8 cellular contexts compared by ENCODE assay signal in genomic region chr15:78298983-78299301, GRCh38. TPM values are rescaled to one million over a fixed set of nuclear protein-coding genes. Genes with fewer than 3 reads are reported as not detected.
DNase-seq lines count a peak whose midpoint lies in the region; ATAC-seq, FAIRE-seq and TF ChIP-seq lines count a peak whose summit lies in the region.

No MANE protein-coding gene starts in this region.

- DNase-seq in AG09309 (ENCODE audit: low read depth) (no peak), GM12878 (ENCODE audit: low read depth, low spot score) (no peak), kidney epithelial cell (ENCODE audit: low read depth) (no peak), substantia nigra (lab: John Stamatoyannopoulos, UW) (no peak), AML-193 (lab: John Stamatoyannopoulos, UW) (no peak), ecto neural progenitor cell (ENCODE audit: low spot score) (no peak)

- H3K4me1 ChIP-seq in HUES6 (ENCODE audit: control insufficient read depth, insufficient read depth, low read length) (peaks cover 8% of the 10 kb centered on the region), GM12878 (ENCODE audit: control insufficient read depth, insufficient read depth, low read length) (peaks cover 3% of the 10 kb centered on the region)

- H3K9ac ChIP-seq in HUES6 (ENCODE audit: low read length) (peak overlapping the region; percentile 93), GM12878 (ENCODE audit: control insufficient read depth, insufficient read depth, low read length) (peak overlapping the region; percentile 87)

- H3K4me3 ChIP-seq in AG09309 (ENCODE audit: control insufficient read depth, low read depth, low read length) (peak overlapping the region; percentile 63), HUES6 (ENCODE audit: low read depth, low read length) (peak overlapping the region; percentile 98), GM12878 (peak overlapping the region; percentile 95), kidney epithelial cell (ENCODE audit: low read depth, low read length) (peak overlapping the region; percentile 64)

- TF ChIP-seq RAD21 in GM12878 (IDR thresholded peaks at IDR 0.05; ENCODE audit: insufficient read depth, low read depth, low read length): no peak

- intact Hi-C loops in GM12878 (cut with micrococcal nuclease; ENCODE audit: unreplicated experiment): no loop called here

- ATAC-seq in GM19455 (IDR thresholded peaks at IDR 0.05; ENCODE audit: unreplicated experiment): peak; percentile 22
- peak; percentile 59 for ATAC-seq in GM12878

- peaks cover 25% of the 10 kb centered on the region for H3K79me2 ChIP-seq in GM12878 (ENCODE audit: control insufficient read depth, insufficient read depth, low read length)

- no peak for TF ChIP-seq EP300 in GM12878 (IDR thresholded peaks at IDR 0.05; ENCODE audit: borderline replicate concordance in 1 of 2, control insufficient read depth in 1 of 2, low read depth in 2 of 2, low read length in 2 of 2)

- H3K4me2 ChIP-seq in GM12878 (ENCODE audit: control insufficient read depth, insufficient read depth): peak overlapping the region; percentile 66

- SMC1A ChIA-PET in GM12878 (lab: Charles Lee; ENCODE audit: uncharacterized antibody, unreplicated experiment): interaction anchor here (1.3 to 1.5 kb wide), 4 partner anchors 13 to 144 kb away, joined by 3 to 5 read pairs (median 4); partner anchors contain the start of gene IREB2

- no peak for TF ChIP-seq CTCF in AG09309 (IDR thresholded peaks at IDR 0.05; ENCODE audit: control insufficient read depth, insufficient read depth, low read depth, low read length, missing control alignments)
- TF ChIP-seq CTCF in GM12878 (IDR thresholded peaks at IDR 0.05 in 2 of 3, conservative IDR thresholded peaks at IDR 0.05 in 1 of 3; ENCODE audit: control insufficient read depth in 2 of 3, extremely low read depth in 1 of 3, insufficient read depth in 1 of 3, low read depth in 3 of 3, low read length in 3 of 3): no peak
- TF ChIP-seq CTCF in kidney epithelial cell (IDR thresholded peaks at IDR 0.05; ENCODE audit: insufficient read depth, low read length, poor library complexity, severe bottlenecking): no peak

- POLR2A ChIA-PET in GM12878 (lab: Charles Lee): interaction anchor here (0.6 to 1.9 kb wide), 4 partner anchors 18 to 579 kb away, joined by 3 to 12 read pairs (median 4); partner anchors contain the start of genes IREB2 and PSMA4

- H3K36me3 ChIP-seq in HUES6 (ENCODE audit: control insufficient read depth, insufficient read depth, low read length) (peaks cover 6% of the 10 kb centered on the region; the same call in 1 of the 2 replicates), GM12878 (ENCODE audit: control insufficient read depth in 2 of 2, insufficient read depth in 2 of 2, low read length in 1 of 2) (peaks cover 0 to 3% of the 10 kb centered on the region in 2 experiments; a peak in 2 of 4 replicates), kidney epithelial cell (ENCODE audit: control insufficient read depth, insufficient read depth, low read length) (no peaks in the 10 kb centered on the region)

- 0% methylated on average over 9 of the region's 9 CpGs for WGBS in GM12878 (ENCODE audit: insufficient coverage, insufficient replicate concordance, low lambda C conversion rate, missing lambda C conversion rate)

- no peaks in the 10 kb centered on the region for H3K27me3 ChIP-seq in HUES6 (ENCODE audit: control insufficient read depth, insufficient read depth, low read length)
- no peaks in the 10 kb centered on the region for H3K27me3 ChIP-seq in GM12878 (replicated peaks in 1 of 2; ENCODE audit: control insufficient read depth in 2 of 2, insufficient read depth in 2 of 2, low read length in 1 of 2)
- no peaks in the 10 kb centered on the region for H3K27me3 ChIP-seq in kidney epithelial cell (ENCODE audit: control insufficient read depth, insufficient read depth, low read length)

- H3K9me3 ChIP-seq in HUES6 (ENCODE audit: control insufficient read depth, insufficient read depth, low read depth, low read length): no peaks in the 10 kb centered on the region
- no peaks in the 10 kb centered on the region; the same call in 2 of the 3 replicates for H3K9me3 ChIP-seq in GM12878 (replicated peaks; ENCODE audit: control insufficient read depth, insufficient read depth, low read length)

- no peaks in the 10 kb centered on the region for H4K20me1 ChIP-seq in GM12878 (ENCODE audit: control insufficient read depth, insufficient read depth)

- H2AFZ ChIP-seq in GM12878 (ENCODE audit: control insufficient read depth, low read depth, low read length): peak overlapping the region; percentile 91

- no peak for FAIRE-seq in GM12878 (lab: Jason Lieb, UNC)

- H3K27ac ChIP-seq in HUES6 (ENCODE audit: low read depth, low read length) (peak overlapping the region; percentile 27; the same call in 1 of the 2 replicates), GM12878 (ENCODE audit: control insufficient read depth, insufficient read depth) (peak overlapping the region; percentile 44), substantia nigra (ENCODE audit: low read depth, low read length, poor library complexity, severe bottlenecking) (peak overlapping the region; percentile 63)

- TF ChIP-seq POLR2A in GM12878 (IDR thresholded peaks at IDR 0.05; ENCODE audit: low read depth, low read length): no peak

- RAD21 ChIA-PET in GM12878 (lab: Charles Lee; ENCODE audit: unreplicated experiment): interaction anchor here (1.0 to 1.8 kb wide), 2 partner anchors 139 to 241 kb away, joined by 4 to 6 read pairs; partner anchors contain the start of genes IREB2 and PSMA4

- in situ Hi-C loops in GM12878 (cut with MboI): no loop called here

- BruUV-seq in GM12878 (replicated peaks; lab: Mats Ljungman, UMichigan): TSS peak; percentile 84

- CTCF ChIA-PET in GM12878 (lab: Yijun Ruan, JAX): interaction anchor here (1.3 to 2.3 kb wide), 5 partner anchors 10 to 103 kb away, joined by 3 to 5 read pairs (median 5); no protein-coding TSS in a partner anchor

RNA-seq across cellular contexts. Expression of gene SKIC8, which starts 0.5 kb away (rescaled TPM):
- 80.5 and 85.3 TPM in 2 replicates for total RNA-seq in GM12878 (2013; cell fraction: nucleolus; rRNA removed)
- 106 and 118 TPM in 2 replicates for total RNA-seq in GM12878 (2014; rRNA removed)
- 117 and 122 TPM in 2 replicates for total RNA-seq in GM12878 (2014; rRNA removed; fragmentation: Illumina TruSeq; extraction: Trizol)
- total RNA-seq in GM12878 (2021): 57.0 and 60.0 TPM in 2 replicates
- polyA plus RNA-seq in GM12878 (2011; ENCODE audit: low read depth): 77.8 TPM
- polyA plus RNA-seq in GM12878 (2011; rRNA removed): 135 and 155 TPM in 2 replicates
- polyA plus RNA-seq in GM12878 (2011; cell fraction: cytosol; rRNA removed): 107 and 110 TPM in 2 replicates
- polyA plus RNA-seq in GM12878 (2011; cell fraction: nucleus; rRNA removed): 89.2 and 90.1 TPM in 2 replicates
- 43.7 and 44.2 TPM in 2 replicates for polyA plus RNA-seq in GM12878 (2012)
- 95.7 and 120 TPM in 2 replicates for polyA plus RNA-seq in GM12878 (2014; fragmentation: Illumina TruSeq; extraction: Trizol)
- 100 to 1,000 TPM; 214 to 288 TPM for polyA plus RNA-seq in GM12878 (2014; fragmentation: Nextera tagmentation; extraction: Ambion mirVana)
- polyA plus RNA-seq in GM12878 (2014; rRNA removed): 91.1 and 97.2 TPM in 2 replicates
- 100 to 1,000 TPM; 174 to 189 TPM for polyA plus RNA-seq in GM12878 (2016; fragmentation: Nextera tagmentation; extraction: Ambion mirVana)
- polyA minus RNA-seq in GM12878 (2011; rRNA and poly(A)+ RNA removed): 82.2 and 87.5 TPM in 2 replicates
- polyA minus RNA-seq in GM12878 (2011; cell fraction: cytosol; rRNA and poly(A)+ RNA removed): 21.5 and 29.4 TPM in 2 replicates
- 22.7 and 24.3 TPM in 2 replicates for polyA minus RNA-seq in GM12878 (2011; cell fraction: nucleus; rRNA and poly(A)+ RNA removed)
- 51.1 and 54.6 TPM in 2 replicates for total RNA-seq in kidney epithelial cell

RNA-seq across cellular contexts. Expression of gene DNAJA4, which starts 34.6 kb away (rescaled TPM):
- 9.0 and 11.7 TPM in 2 replicates for total RNA-seq in GM12878 (2013; cell fraction: nucleolus; rRNA removed)
- total RNA-seq in GM12878 (2014; rRNA removed): 4.6 and 4.7 TPM in 2 replicates
- total RNA-seq in GM12878 (2014; rRNA removed; fragmentation: Illumina TruSeq; extraction: Trizol): 3.7 TPM in 2 replicates
- total RNA-seq in GM12878 (2021): 5.9 and 6.4 TPM in 2 replicates
- polyA plus RNA-seq in GM12878 (2011; ENCODE audit: low read depth): 3.6 TPM
- 0.01 and 0.07 TPM in 2 replicates for polyA plus RNA-seq in GM12878 (2011; rRNA removed)
- not detected in 2 replicates for polyA plus RNA-seq in GM12878 (2011; cell fraction: cytosol; rRNA removed)
- polyA plus RNA-seq in GM12878 (2011; cell fraction: nucleus; rRNA removed): not detected in 2 replicates
- 3.4 and 3.9 TPM in 2 replicates for polyA plus RNA-seq in GM12878 (2012)
- 7.2 and 8.5 TPM in 2 replicates for polyA plus RNA-seq in GM12878 (2014; fragmentation: Illumina TruSeq; extraction: Trizol)
- 1 to 10 TPM; 1.2 to 2.2 TPM for polyA plus RNA-seq in GM12878 (2014; fragmentation: Nextera tagmentation; extraction: Ambion mirVana)
- 9.8 and 10.4 TPM in 2 replicates for polyA plus RNA-seq in GM12878 (2014; rRNA removed)
- polyA plus RNA-seq in GM12878 (2016; fragmentation: Nextera tagmentation; extraction: Ambion mirVana): 1 to 10 TPM; 3.7 to 4.4 TPM
- not detected in 2 replicates for polyA minus RNA-seq in GM12878 (2011; rRNA and poly(A)+ RNA removed)
- polyA minus RNA-seq in GM12878 (2011; cell fraction: cytosol; rRNA and poly(A)+ RNA removed): 3.6 and 4.4 TPM in 2 replicates
- 0.12 and 0.77 TPM in 2 replicates for polyA minus RNA-seq in GM12878 (2011; cell fraction: nucleus; rRNA and poly(A)+ RNA removed)
- 9.9 and 11.0 TPM in 2 replicates for total RNA-seq in kidney epithelial cell

RNA-seq across cellular contexts. Expression of gene CRABP1, which starts 41.2 kb away (rescaled TPM):
- total RNA-seq in GM12878 (2013; cell fraction: nucleolus; rRNA removed): not detected in 2 replicates
- total RNA-seq in GM12878 (2014; rRNA removed) (not detected in 2 replicates), GM12878 (2014; rRNA removed; fragmentation: Illumina TruSeq; extraction: Trizol) (not detected in 2 replicates), GM12878 (2021) (0.37 and 0.41 TPM in 2 replicates), kidney epithelial cell (not detected in 2 replicates)
- not detected for polyA plus RNA-seq in GM12878 (2011; ENCODE audit: low read depth)
- polyA plus RNA-seq in GM12878 (2011; rRNA removed) (not detected in 2 replicates), GM12878 (2014; fragmentation: Illumina TruSeq; extraction: Trizol) (not detected in 2 replicates), GM12878 (2014; fragmentation: Nextera tagmentation; extraction: Ambion mirVana) (not detected), GM12878 (2014; rRNA removed) (not detected in 2 replicates), GM12878 (2016; fragmentation: Nextera tagmentation; extraction: Ambion mirVana) (under 1 TPM in 1 of 2 experiments, not detected in 1; 0.21 TPM)
- polyA plus RNA-seq in GM12878 (2011; cell fraction: cytosol; rRNA removed): not detected in 2 replicates
- polyA plus RNA-seq in GM12878 (2011; cell fraction: nucleus; rRNA removed): not detected in 2 replicates
- polyA plus RNA-seq in GM12878 (2012): 0.48 TPM in 1 of 2 replicates, not detected in the other
- polyA minus RNA-seq in GM12878 (2011; rRNA and poly(A)+ RNA removed): not detected in 2 replicates
- polyA minus RNA-seq in GM12878 (2011; cell fraction: cytosol; rRNA and poly(A)+ RNA removed): not detected in 2 replicates
- not detected in 2 replicates for polyA minus RNA-seq in GM12878 (2011; cell fraction: nucleus; rRNA and poly(A)+ RNA removed)
